In the genomic region with DNA sequence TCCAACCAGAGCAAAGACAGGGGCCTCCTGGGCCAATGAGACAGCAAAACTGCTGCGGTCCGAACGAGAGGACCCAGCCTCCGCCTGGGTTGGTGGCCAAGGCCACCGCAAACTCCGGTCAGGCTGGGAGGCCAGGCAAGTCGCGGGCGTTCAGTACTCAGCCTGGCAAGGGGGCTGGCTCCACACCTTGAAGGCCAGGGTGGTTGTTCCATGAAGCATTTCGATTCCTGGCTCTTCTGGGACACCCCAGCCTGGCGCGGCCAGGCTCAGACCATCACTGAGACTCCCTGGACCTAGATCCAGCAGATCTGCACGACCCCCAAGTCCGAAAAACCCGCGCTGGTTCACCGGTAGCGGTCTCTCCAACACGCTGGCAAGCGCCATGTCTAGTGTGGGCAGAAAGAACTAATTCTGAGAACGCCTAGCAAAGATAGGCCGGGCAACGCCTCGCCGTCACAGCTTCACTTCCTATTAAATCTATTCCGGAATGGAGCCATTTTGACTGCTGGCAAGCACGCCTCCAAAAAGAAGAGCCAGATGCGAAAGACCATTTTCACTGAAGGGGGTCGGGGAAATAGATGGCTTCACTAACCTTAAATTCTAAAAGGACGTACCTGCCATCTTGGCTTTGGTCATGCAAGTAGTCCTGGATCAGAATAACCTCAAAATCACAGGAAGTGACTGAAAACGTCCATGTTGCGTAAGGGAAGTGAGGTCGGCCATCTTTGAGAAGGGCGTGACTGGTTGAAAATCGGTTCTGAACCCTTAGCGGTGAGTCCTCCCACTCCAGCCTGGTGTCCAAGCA, we compare ENCODE assay signal across 8 cellular contexts. TPM values are rescaled to one million over a fixed set of nuclear protein-coding genes. Genes with fewer than 3 reads are reported as not detected.
A peak's percentile ranks its signal among the peaks of the same experiment; 100 is the strongest.
DNase-seq lines count a peak whose midpoint lies in the region; ATAC-seq, FAIRE-seq and TF ChIP-seq lines count a peak whose summit lies in the region.

A gene (minus strand): TSS at position 403 of the 805 bp plus-strand sequence. CDS start 19 bp downstream, at position 384.

- H3K27me3 Mint-ChIP-seq in T-helper 17 cell = no peaks in the 10 kb centered on the region

- peak within 1 kb of the TSS; percentile 98 for H3K27ac Mint-ChIP-seq in T-helper 17 cell

- peak within 1 kb of the TSS; percentile 60 for H3K4me3 ChIP-seq in bronchial epithelial cell (ENCODE audit: low read depth, low read length)

- peaks cover 12% of the 10 kb centered on the region for H3K36me3 ChIP-seq in bronchial epithelial cell (ENCODE audit: control insufficient read depth, insufficient read depth, low read length)

- no peaks in the 10 kb centered on the region for H3K9me3 ChIP-seq in T-helper 17 cell (ENCODE audit: control insufficient read depth, low read length, poor library complexity, severe bottlenecking)

- peak; percentile 86 for FAIRE-seq in bronchial epithelial cell (lab: Jason Lieb, UNC)

- ATAC-seq in GM18868 (IDR thresholded peaks at IDR 0.05; ENCODE audit: unreplicated experiment) (peak; percentile 94), HG03097 (IDR thresholded peaks at IDR 0.05; ENCODE audit: low FRiP score, unreplicated experiment) (peak; percentile 87), T-helper 17 cell (peak; percentile 92)

- peaks cover 3% of the 10 kb centered on the region for H3K36me3 Mint-ChIP-seq in T-helper 17 cell (ENCODE audit: low read depth)

- peak within 1 kb of the TSS; percentile 94 for H3K4me3 Mint-ChIP-seq in T-helper 17 cell

- no peak for TF ChIP-seq CTCF in bronchial epithelial cell (IDR thresholded peaks at IDR 0.05; ENCODE audit: insufficient read depth, low read length, severe bottlenecking)

- peaks cover 21% of the 10 kb centered on the region for H3K4me1 Mint-ChIP-seq in T-helper 17 cell

- DNase-seq in T-helper 17 cell = peak; percentile 64 to 75 (median 70)
- peak; percentile 95 for DNase-seq in bronchial epithelial cell (ENCODE audit: low read depth)
- peak; percentile 95 for DNase-seq in islet precursor cell
- peak; percentile 84 to 85 for DNase-seq in stimulated activated CD4-positive, alpha-beta T cell treated with anti-CD3 and anti-CD28 coated beads, Interleukin-15, amount 100 ng/mL, for 48 hours (ENCODE audit: low read depth in 2 of 2)
- DNase-seq in NK-92 treated with Interleukin-12 subunit alpha and Interleukin-12 subunit beta, amount 100 ng/mL, for 24 hours (lab: John Stamatoyannopoulos, UW) = no peak
- DNase-seq in NCI-H1436 treated with DMSO at 0.1 percent for 48 hours (lab: John Stamatoyannopoulos, UW) = no peak

- H3K27me3 ChIP-seq in bronchial epithelial cell (ENCODE audit: control insufficient read depth, insufficient read depth, low read length) = no peaks in the 10 kb centered on the region

RNA-seq across cellular contexts. Expression of the gene that starts here (rescaled TPM):
- total RNA-seq in T-helper 17 cell (10 to 100 TPM; 17.6 to 19.9 TPM), bronchial epithelial cell (158 and 220 TPM in 2 replicates)

Comparison
In these comparisons a context has a peak if more than half of its experiments do, and no peak if none do; other contexts are left out.
1. DNase-seq: peak in T-helper 17 cell (3 of 3), bronchial epithelial cell (single experiment), islet precursor cell (single experiment) and stimulated activated CD4-positive, alpha-beta T cell treated with anti-CD3 and anti-CD28 coated beads, Interleukin-15, amount 100 ng/mL, for 48 hours (2 of 2); none in NK-92 treated with Interleukin-12 subunit alpha and Interleukin-12 subunit beta, amount 100 ng/mL, for 24 hours (single experiment) and NCI-H1436 treated with DMSO at 0.1 percent for 48 hours (single experiment).
2. Peak in every context shown above with its lines, with median percentiles within 50 percentile points of each other: ATAC-seq.